ENCODE assay signal across 3 cellular contexts in the genomic region with DNA sequence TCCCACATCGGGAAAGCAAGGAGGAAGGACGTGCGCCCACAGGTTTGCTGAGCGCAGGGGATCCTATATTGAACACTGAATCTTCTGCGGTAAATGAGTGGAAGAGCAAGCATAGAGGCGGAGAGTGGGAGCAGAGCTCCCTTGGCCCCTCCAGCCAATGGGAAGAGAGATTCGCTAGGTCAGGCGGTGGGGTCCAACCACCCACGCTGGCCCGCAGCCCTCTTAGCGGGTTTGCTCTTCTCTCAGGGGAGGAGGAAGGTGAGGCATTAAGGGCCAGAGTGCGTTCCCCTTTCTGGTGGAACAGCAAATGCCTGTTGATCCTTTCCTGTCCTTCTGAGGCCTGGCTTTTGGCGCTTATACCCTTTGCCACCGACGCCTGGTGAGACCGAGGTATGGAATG.
TF ChIP-seq lines count a peak whose summit lies in the region.

No MANE protein-coding gene starts in this region.

TF ChIP-seq in GM23338, 12 proteins besides CTCF, POLR2A, EP300 and RAD21 (continues in another document):
- TF ChIP-seq, protein P1, sequence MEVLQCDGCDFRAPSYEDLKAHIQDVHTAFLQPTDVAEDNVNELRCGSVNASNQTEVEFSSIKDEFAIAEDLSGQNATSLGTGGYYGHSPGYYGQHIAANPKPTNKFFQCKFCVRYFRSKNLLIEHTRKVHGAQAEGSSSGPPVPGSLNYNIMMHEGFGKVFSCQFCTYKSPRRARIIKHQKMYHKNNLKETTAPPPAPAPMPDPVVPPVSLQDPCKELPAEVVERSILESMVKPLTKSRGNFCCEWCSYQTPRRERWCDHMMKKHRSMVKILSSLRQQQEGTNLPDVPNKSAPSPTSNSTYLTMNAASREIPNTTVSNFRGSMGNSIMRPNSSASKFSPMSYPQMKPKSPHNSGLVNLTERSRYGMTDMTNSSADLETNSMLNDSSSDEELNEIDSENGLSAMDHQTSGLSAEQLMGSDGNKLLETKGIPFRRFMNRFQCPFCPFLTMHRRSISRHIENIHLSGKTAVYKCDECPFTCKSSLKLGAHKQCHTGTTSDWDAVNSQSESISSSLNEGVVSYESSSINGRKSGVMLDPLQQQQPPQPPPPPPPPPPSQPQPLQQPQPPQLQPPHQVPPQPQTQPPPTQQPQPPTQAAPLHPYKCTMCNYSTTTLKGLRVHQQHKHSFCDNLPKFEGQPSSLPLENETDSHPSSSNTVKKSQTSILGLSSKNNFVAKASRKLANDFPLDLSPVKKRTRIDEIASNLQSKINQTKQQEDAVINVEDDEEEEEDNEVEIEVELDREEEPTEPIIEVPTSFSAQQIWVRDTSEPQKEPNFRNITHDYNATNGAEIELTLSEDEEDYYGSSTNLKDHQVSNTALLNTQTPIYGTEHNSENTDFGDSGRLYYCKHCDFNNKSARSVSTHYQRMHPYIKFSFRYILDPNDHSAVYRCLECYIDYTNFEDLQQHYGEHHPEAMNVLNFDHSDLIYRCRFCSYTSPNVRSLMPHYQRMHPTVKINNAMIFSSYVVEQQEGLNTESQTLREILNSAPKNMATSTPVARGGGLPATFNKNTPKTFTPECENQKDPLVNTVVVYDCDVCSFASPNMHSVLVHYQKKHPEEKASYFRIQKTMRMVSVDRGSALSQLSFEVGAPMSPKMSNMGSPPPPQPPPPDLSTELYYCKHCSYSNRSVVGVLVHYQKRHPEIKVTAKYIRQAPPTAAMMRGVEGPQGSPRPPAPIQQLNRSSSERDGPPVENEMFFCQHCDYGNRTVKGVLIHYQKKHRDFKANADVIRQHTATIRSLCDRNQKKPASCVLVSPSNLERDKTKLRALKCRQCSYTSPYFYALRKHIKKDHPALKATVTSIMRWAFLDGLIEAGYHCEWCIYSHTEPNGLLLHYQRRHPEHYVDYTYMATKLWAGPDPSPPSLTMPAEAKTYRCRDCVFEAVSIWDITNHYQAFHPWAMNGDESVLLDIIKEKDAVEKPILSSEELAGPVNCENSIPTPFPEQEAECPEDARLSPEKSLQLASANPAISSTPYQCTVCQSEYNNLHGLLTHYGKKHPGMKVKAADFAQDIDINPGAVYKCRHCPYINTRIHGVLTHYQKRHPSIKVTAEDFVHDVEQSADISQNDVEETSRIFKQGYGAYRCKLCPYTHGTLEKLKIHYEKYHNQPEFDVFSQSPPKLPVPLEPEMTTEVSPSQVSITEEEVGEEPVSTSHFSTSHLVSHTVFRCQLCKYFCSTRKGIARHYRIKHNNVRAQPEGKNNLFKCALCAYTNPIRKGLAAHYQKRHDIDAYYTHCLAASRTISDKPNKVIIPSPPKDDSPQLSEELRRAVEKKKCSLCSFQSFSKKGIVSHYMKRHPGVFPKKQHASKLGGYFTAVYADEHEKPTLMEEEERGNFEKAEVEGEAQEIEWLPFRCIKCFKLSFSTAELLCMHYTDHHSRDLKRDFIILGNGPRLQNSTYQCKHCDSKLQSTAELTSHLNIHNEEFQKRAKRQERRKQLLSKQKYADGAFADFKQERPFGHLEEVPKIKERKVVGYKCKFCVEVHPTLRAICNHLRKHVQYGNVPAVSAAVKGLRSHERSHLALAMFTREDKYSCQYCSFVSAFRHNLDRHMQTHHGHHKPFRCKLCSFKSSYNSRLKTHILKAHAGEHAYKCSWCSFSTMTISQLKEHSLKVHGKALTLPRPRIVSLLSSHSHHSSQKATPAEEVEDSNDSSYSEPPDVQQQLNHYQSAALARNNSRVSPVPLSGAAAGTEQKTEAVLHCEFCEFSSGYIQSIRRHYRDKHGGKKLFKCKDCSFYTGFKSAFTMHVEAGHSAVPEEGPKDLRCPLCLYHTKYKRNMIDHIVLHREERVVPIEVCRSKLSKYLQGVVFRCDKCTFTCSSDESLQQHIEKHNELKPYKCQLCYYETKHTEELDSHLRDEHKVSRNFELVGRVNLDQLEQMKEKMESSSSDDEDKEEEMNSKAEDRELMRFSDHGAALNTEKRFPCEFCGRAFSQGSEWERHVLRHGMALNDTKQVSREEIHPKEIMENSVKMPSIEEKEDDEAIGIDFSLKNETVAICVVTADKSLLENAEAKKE (CRISPR knock-in tag; IDR thresholded peaks at IDR 0.05), result no peak
- TF ChIP-seq CREB1 (CRISPR knock-in tag; IDR thresholded peaks at IDR 0.05; ENCODE audit: low read depth), result no peak
- TF ChIP-seq, protein P2, sequence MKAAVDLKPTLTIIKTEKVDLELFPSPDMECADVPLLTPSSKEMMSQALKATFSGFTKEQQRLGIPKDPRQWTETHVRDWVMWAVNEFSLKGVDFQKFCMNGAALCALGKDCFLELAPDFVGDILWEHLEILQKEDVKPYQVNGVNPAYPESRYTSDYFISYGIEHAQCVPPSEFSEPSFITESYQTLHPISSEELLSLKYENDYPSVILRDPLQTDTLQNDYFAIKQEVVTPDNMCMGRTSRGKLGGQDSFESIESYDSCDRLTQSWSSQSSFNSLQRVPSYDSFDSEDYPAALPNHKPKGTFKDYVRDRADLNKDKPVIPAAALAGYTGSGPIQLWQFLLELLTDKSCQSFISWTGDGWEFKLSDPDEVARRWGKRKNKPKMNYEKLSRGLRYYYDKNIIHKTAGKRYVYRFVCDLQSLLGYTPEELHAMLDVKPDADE (IDR thresholded peaks at IDR 0.05), result no peak

TF ChIP-seq in WTC11, 78 proteins besides CTCF, POLR2A, EP300 and RAD21:
- TF ChIP-seq ETV6 (CRISPR knock-in tag; IDR thresholded peaks at IDR 0.05) (no peak), ZNF423 (CRISPR knock-in tag; IDR thresholded peaks at IDR 0.05) (no peak), CREB1 (CRISPR knock-in tag; IDR thresholded peaks at IDR 0.05) (no peak), JUN (CRISPR knock-in tag; IDR thresholded peaks at IDR 0.05) (no peak), ESRRA (CRISPR knock-in tag; IDR thresholded peaks at IDR 0.05; ENCODE audit: borderline replicate concordance) (no peak), TCF7 (CRISPR knock-in tag; IDR thresholded peaks at IDR 0.05; ENCODE audit: low read depth) (no peak), CBFB (CRISPR knock-in tag; IDR thresholded peaks at IDR 0.05; ENCODE audit: low read depth) (no peak), ZNF396 (CRISPR knock-in tag; IDR thresholded peaks at IDR 0.05; ENCODE audit: borderline replicate concordance) (no peak), NFE2L1 (CRISPR knock-in tag; IDR thresholded peaks at IDR 0.05) (no peak)
- TF ChIP-seq, protein P3, sequence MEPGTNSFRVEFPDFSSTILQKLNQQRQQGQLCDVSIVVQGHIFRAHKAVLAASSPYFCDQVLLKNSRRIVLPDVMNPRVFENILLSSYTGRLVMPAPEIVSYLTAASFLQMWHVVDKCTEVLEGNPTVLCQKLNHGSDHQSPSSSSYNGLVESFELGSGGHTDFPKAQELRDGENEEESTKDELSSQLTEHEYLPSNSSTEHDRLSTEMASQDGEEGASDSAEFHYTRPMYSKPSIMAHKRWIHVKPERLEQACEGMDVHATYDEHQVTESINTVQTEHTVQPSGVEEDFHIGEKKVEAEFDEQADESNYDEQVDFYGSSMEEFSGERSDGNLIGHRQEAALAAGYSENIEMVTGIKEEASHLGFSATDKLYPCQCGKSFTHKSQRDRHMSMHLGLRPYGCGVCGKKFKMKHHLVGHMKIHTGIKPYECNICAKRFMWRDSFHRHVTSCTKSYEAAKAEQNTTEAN (CRISPR knock-in tag; IDR thresholded peaks at IDR 0.05), result no peak
- TF ChIP-seq, protein P4, sequence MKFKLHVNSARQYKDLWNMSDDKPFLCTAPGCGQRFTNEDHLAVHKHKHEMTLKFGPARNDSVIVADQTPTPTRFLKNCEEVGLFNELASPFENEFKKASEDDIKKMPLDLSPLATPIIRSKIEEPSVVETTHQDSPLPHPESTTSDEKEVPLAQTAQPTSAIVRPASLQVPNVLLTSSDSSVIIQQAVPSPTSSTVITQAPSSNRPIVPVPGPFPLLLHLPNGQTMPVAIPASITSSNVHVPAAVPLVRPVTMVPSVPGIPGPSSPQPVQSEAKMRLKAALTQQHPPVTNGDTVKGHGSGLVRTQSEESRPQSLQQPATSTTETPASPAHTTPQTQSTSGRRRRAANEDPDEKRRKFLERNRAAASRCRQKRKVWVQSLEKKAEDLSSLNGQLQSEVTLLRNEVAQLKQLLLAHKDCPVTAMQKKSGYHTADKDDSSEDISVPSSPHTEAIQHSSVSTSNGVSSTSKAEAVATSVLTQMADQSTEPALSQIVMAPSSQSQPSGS (CRISPR knock-in tag; IDR thresholded peaks at IDR 0.05; ENCODE audit: borderline replicate concordance, low read depth), result no peak
- TF ChIP-seq, protein P5, sequence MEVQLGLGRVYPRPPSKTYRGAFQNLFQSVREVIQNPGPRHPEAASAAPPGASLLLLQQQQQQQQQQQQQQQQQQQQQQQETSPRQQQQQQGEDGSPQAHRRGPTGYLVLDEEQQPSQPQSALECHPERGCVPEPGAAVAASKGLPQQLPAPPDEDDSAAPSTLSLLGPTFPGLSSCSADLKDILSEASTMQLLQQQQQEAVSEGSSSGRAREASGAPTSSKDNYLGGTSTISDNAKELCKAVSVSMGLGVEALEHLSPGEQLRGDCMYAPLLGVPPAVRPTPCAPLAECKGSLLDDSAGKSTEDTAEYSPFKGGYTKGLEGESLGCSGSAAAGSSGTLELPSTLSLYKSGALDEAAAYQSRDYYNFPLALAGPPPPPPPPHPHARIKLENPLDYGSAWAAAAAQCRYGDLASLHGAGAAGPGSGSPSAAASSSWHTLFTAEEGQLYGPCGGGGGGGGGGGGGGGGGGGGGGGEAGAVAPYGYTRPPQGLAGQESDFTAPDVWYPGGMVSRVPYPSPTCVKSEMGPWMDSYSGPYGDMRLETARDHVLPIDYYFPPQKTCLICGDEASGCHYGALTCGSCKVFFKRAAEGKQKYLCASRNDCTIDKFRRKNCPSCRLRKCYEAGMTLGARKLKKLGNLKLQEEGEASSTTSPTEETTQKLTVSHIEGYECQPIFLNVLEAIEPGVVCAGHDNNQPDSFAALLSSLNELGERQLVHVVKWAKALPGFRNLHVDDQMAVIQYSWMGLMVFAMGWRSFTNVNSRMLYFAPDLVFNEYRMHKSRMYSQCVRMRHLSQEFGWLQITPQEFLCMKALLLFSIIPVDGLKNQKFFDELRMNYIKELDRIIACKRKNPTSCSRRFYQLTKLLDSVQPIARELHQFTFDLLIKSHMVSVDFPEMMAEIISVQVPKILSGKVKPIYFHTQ (CRISPR knock-in tag; IDR thresholded peaks at IDR 0.05), result no peak

TF ChIP-seq in H1, 55 proteins besides CTCF, POLR2A, EP300 and RAD21:
- TF ChIP-seq CTBP2 (IDR thresholded peaks at IDR 0.05; ENCODE audit: borderline replicate concordance, insufficient read depth, insufficient read length, low read length) (no peak), CHD1 (IDR thresholded peaks at IDR 0.05; ENCODE audit: low read depth, low read length) (no peak), TBP (IDR thresholded peaks at IDR 0.05; ENCODE audit: low read depth, low read length) (no peak), RBBP5 (IDR thresholded peaks at IDR 0.05; ENCODE audit: borderline replicate concordance, low read depth, low read length) (no peak), TAF7 (optimal IDR thresholded peaks at IDR 0.05; ENCODE audit: borderline replicate concordance, low read depth, low read length) (no peak), JUN (IDR thresholded peaks at IDR 0.05; ENCODE audit: low read depth, low read length) (no peak)
- TF ChIP-seq, protein P6, sequence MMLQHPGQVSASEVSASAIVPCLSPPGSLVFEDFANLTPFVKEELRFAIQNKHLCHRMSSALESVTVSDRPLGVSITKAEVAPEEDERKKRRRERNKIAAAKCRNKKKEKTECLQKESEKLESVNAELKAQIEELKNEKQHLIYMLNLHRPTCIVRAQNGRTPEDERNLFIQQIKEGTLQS (IDR thresholded peaks at IDR 0.05; ENCODE audit: insufficient read depth, low read depth, low read length), result no peak
